14 cellular contexts compared by ENCODE assay signal in genomic region chrX:20620301-20620700, GRCh38.
DNase-seq lines count a peak whose midpoint lies in the region; ATAC-seq, FAIRE-seq and TF ChIP-seq lines count a peak whose summit lies in the region.
"Had no signal": no experiment of that assay in that cellular context is flagged by ENCODE, and none has a peak within 500 bp of the region (broad histone marks: within the 10 kb centered on the region; RNA-seq: fewer than 3 reads in every experiment).

No MANE protein-coding gene starts in this region.

- DNase-seq in activated T-cell treated with anti-CD3 and anti-CD28 coated beads, Interleukin-2, amount 50 U/mL, for 72 hours: no peak
- DNase-seq in activated T-cell treated with anti-CD3 and anti-CD28 coated beads for 4 hours (no peak), RCC 7860 (ENCODE audit: low spot score) (peak; percentile 77), fibroblast of lung (ENCODE audit: low read depth in 2 of 2) (peak; percentile 45 to 80), stromal cell of bone marrow (ENCODE audit: low read depth) (peak; percentile 76)
- DNase-seq in activated CD8-positive, alpha-beta T cell treated with anti-CD3 and anti-CD28 coated beads for 36 hours: no peak
- DNase-seq in stimulated activated CD4-positive, alpha-beta T cell treated with anti-CD3 and anti-CD28 coated beads, Interleukin-2, amount 100 ng/mL, for 24 hours: no peak
- DNase-seq: ACHN; activated CD4-positive, alpha-beta T cell treated with anti-CD3 and anti-CD28 coated beads for 48 hours; colonic mucosa; left ventricle myocardium inferior; stimulated activated CD4-positive, alpha-beta T cell treated with anti-CD3 and anti-CD28 coated beads, Interleukin-12 subunit alpha, Interleukin-12 subunit beta, amount 100 ng/mL, for 4 hours had no signal

- H3K9ac ChIP-seq in fibroblast of lung (ENCODE audit: insufficient read depth, low read length): no peak overlapping the region
- H3K9ac ChIP-seq: parathyroid adenoma had no signal

- peaks cover 5% of the 10 kb centered on the region for H3K4me1 Mint-ChIP-seq in activated T-cell treated with anti-CD3 and anti-CD28 coated beads, Interleukin-2, amount 50 U/mL, for 72 hours (ENCODE audit: low read depth)
- H3K4me1 Mint-ChIP-seq in activated CD8-positive, alpha-beta T cell treated with anti-CD3 and anti-CD28 coated beads for 36 hours (ENCODE audit: low read depth): peaks cover 5% of the 10 kb centered on the region

- TF ChIP-seq CTCF in fibroblast of lung (conservative IDR thresholded peaks at IDR 0.05 in 1 of 2, IDR thresholded peaks at IDR 0.05 in 1 of 2; ENCODE audit: low read depth in 1 of 2, low read length in 2 of 2): no peak
- TF ChIP-seq CTCF in activated CD8-positive, alpha-beta T cell treated with anti-CD3 and anti-CD28 coated beads for 36 hours (IDR thresholded peaks at IDR 0.05): no peak

- H2AFZ ChIP-seq in fibroblast of lung (ENCODE audit: low read length): no peak overlapping the region
- H2AFZ ChIP-seq: parathyroid adenoma had no signal

- CTCF ChIA-PET in activated CD8-positive, alpha-beta T cell treated with anti-CD3 and anti-CD28 coated beads for 36 hours (lab: Charles Lee): no interaction called here

- no peak overlapping the region for H3K27ac ChIP-seq in fibroblast of lung (ENCODE audit: insufficient read depth, low read length)
- H3K27ac ChIP-seq: colonic mucosa, left ventricle myocardium inferior, parathyroid adenoma had no signal

- H3K27ac Mint-ChIP-seq in activated T-cell treated with anti-CD3 and anti-CD28 coated beads, Interleukin-2, amount 50 U/mL, for 72 hours: no peak overlapping the region
- no peak overlapping the region for H3K27ac Mint-ChIP-seq in activated CD8-positive, alpha-beta T cell treated with anti-CD3 and anti-CD28 coated beads for 36 hours

- ATAC-seq in activated T-cell treated with anti-CD3 and anti-CD28 coated beads, Interleukin-2, amount 50 U/mL, for 72 hours (replicated peaks in 1 of 2): peak; percentile 57 to 67
- no peak for ATAC-seq in SK-N-SH treated with all-trans-retinoic acid at 6 μM for 48 hours
- ATAC-seq in activated CD8-positive, alpha-beta T cell treated with anti-CD3 and anti-CD28 coated beads for 36 hours: no peak

- peaks cover under 1 to 4% of the 10 kb centered on the region in 2 donors for H3K9me3 Mint-ChIP-seq in activated T-cell treated with anti-CD3 and anti-CD28 coated beads, Interleukin-2, amount 50 U/mL, for 72 hours
- no peaks in the 10 kb centered on the region for H3K9me3 Mint-ChIP-seq in activated CD8-positive, alpha-beta T cell treated with anti-CD3 and anti-CD28 coated beads for 36 hours

- H3K4me1 ChIP-seq in fibroblast of lung (ENCODE audit: control insufficient read depth, extremely low read depth, insufficient read depth, low read length): no peaks in the 10 kb centered on the region
- H3K4me1 ChIP-seq: colonic mucosa, left ventricle myocardium inferior, parathyroid adenoma had no signal

- no peak overlapping the region for H3K4me3 Mint-ChIP-seq in activated T-cell treated with anti-CD3 and anti-CD28 coated beads, Interleukin-2, amount 50 U/mL, for 72 hours
- H3K4me3 Mint-ChIP-seq in activated CD8-positive, alpha-beta T cell treated with anti-CD3 and anti-CD28 coated beads for 36 hours: no peak overlapping the region

- H3K4me2 ChIP-seq in fibroblast of lung (ENCODE audit: extremely low read depth, insufficient read depth, low read length): no peak overlapping the region

- peaks cover 24% of the 10 kb centered on the region for H3K27me3 Mint-ChIP-seq in activated T-cell treated with anti-CD3 and anti-CD28 coated beads, Interleukin-2, amount 50 U/mL, for 72 hours (ENCODE audit: low read depth)
- peaks cover 5% of the 10 kb centered on the region for H3K27me3 Mint-ChIP-seq in activated CD8-positive, alpha-beta T cell treated with anti-CD3 and anti-CD28 coated beads for 36 hours

- no peak overlapping the region for H3K4me3 ChIP-seq in fibroblast of lung (replicated peaks in 1 of 4; ENCODE audit: control extremely low read depth in 1 of 4, insufficient read depth in 1 of 4, low read depth in 3 of 4, low read length in 4 of 4)
- H3K4me3 ChIP-seq: colonic mucosa, left ventricle myocardium inferior had no signal

- H4K20me1 ChIP-seq in fibroblast of lung (ENCODE audit: control insufficient read depth, extremely low read depth, insufficient read depth, low read length): no peaks in the 10 kb centered on the region

- H3K9me3 ChIP-seq in fibroblast of lung (ENCODE audit: control insufficient read depth, insufficient read depth, low read depth, low read length): no peaks in the 10 kb centered on the region
- H3K9me3 ChIP-seq: colonic mucosa, left ventricle myocardium inferior had no signal

- peak; percentile 94 for FAIRE-seq in RCC 7860 (lab: Jason Lieb, UNC)

- intact Hi-C loops in activated CD8-positive, alpha-beta T cell treated with anti-CD3 and anti-CD28 coated beads for 36 hours (cut with micrococcal nuclease): no loop called here

- POLR2A ChIA-PET in activated CD8-positive, alpha-beta T cell treated with anti-CD3 and anti-CD28 coated beads for 36 hours (lab: Charles Lee): no interaction called here

- no peaks in the 10 kb centered on the region for H3K79me2 ChIP-seq in fibroblast of lung (ENCODE audit: control insufficient read depth, insufficient read depth, low read length)
- H3K79me2 ChIP-seq: parathyroid adenoma had no signal

- H3K36me3 Mint-ChIP-seq in activated T-cell treated with anti-CD3 and anti-CD28 coated beads, Interleukin-2, amount 50 U/mL, for 72 hours (ENCODE audit: insufficient read depth in 2 of 2): no peaks in the 10 kb centered on the region
- no peaks in the 10 kb centered on the region for H3K36me3 Mint-ChIP-seq in activated CD8-positive, alpha-beta T cell treated with anti-CD3 and anti-CD28 coated beads for 36 hours (ENCODE audit: low read depth)

- H3K36me3 ChIP-seq in fibroblast of lung (ENCODE audit: control insufficient read depth, insufficient read depth, low read length): no peaks in the 10 kb centered on the region
- H3K36me3 ChIP-seq: colonic mucosa, left ventricle myocardium inferior had no signal

- H3K27me3 ChIP-seq in fibroblast of lung (ENCODE audit: control insufficient read depth, insufficient read depth, low read length): no peaks in the 10 kb centered on the region
- H3K27me3 ChIP-seq: colonic mucosa had no signal

TF ChIP-seq in SK-N-SH treated with all-trans-retinoic acid at 6 μM for 48 hours, 23 proteins besides CTCF, POLR2A, EP300 and RAD21:
- no peak for TF ChIP-seq ZFP30 (CRISPR knock-in tag; IDR thresholded peaks at IDR 0.05)
- no peak for TF ChIP-seq GLIS3 (CRISPR knock-in tag; IDR thresholded peaks at IDR 0.05)
- TF ChIP-seq SNAI2 (CRISPR knock-in tag; IDR thresholded peaks at IDR 0.05): no peak
- no peak for TF ChIP-seq ARNTL (CRISPR knock-in tag; IDR thresholded peaks at IDR 0.05; ENCODE audit: borderline replicate concordance, low read depth)
- TF ChIP-seq ISL1 (CRISPR knock-in tag; IDR thresholded peaks at IDR 0.05): no peak
- TF ChIP-seq OSR1 (CRISPR knock-in tag; IDR thresholded peaks at IDR 0.05): no peak
- TF ChIP-seq CREB5 (CRISPR knock-in tag; IDR thresholded peaks at IDR 0.05; ENCODE audit: low read depth): no peak
- no peak for TF ChIP-seq TCF4 (CRISPR knock-in tag; IDR thresholded peaks at IDR 0.05; ENCODE audit: borderline replicate concordance)
- no peak for TF ChIP-seq BACH2 (CRISPR knock-in tag; IDR thresholded peaks at IDR 0.05; ENCODE audit: borderline replicate concordance)
- TF ChIP-seq TOX (CRISPR knock-in tag; IDR thresholded peaks at IDR 0.05; ENCODE audit: borderline replicate concordance): no peak
- TF ChIP-seq PPARA (CRISPR knock-in tag; IDR thresholded peaks at IDR 0.05; ENCODE audit: borderline replicate concordance): no peak
- TF ChIP-seq RARB (CRISPR knock-in tag; IDR thresholded peaks at IDR 0.05): no peak
- TF ChIP-seq ZFP3 (CRISPR knock-in tag; IDR thresholded peaks at IDR 0.05): no peak
- no peak for TF ChIP-seq ZC3H10 (CRISPR knock-in tag; IDR thresholded peaks at IDR 0.05)
- no peak for TF ChIP-seq CSDC2 (CRISPR knock-in tag; IDR thresholded peaks at IDR 0.05)
- no peak for TF ChIP-seq ZNF70 (CRISPR knock-in tag; IDR thresholded peaks at IDR 0.05)
- no peak for TF ChIP-seq ZNF8 (CRISPR knock-in tag; IDR thresholded peaks at IDR 0.05)
- TF ChIP-seq POU6F1 (CRISPR knock-in tag; IDR thresholded peaks at IDR 0.05; ENCODE audit: borderline replicate concordance, low read depth): no peak
- TF ChIP-seq ESRRG (CRISPR knock-in tag; IDR thresholded peaks at IDR 0.05): no peak
- TF ChIP-seq ZNF565 (CRISPR knock-in tag; conservative IDR thresholded peaks at IDR 0.05; ENCODE audit: low read depth): no peak

Comparison
In these comparisons a context has a peak if more than half of its experiments do, and no peak if none do; other contexts are left out.
1. ATAC-seq: peak in activated T-cell treated with anti-CD3 and anti-CD28 coated beads, Interleukin-2, amount 50 U/mL, for 72 hours (2 of 2); none in SK-N-SH treated with all-trans-retinoic acid at 6 μM for 48 hours (single experiment) and activated CD8-positive, alpha-beta T cell treated with anti-CD3 and anti-CD28 coated beads for 36 hours (single experiment).
2. DNase-seq: peak in RCC 7860 (single experiment), fibroblast of lung (2 of 2) and stromal cell of bone marrow (single experiment); none in activated T-cell treated with anti-CD3 and anti-CD28 coated beads, Interleukin-2, amount 50 U/mL, for 72 hours (0 of 2), activated T-cell treated with anti-CD3 and anti-CD28 coated beads for 4 hours (single experiment), activated CD8-positive, alpha-beta T cell treated with anti-CD3 and anti-CD28 coated beads for 36 hours (single experiment) and stimulated activated CD4-positive, alpha-beta T cell treated with anti-CD3 and anti-CD28 coated beads, Interleukin-2, amount 100 ng/mL, for 24 hours (0 of 2).